Comparison of ENCODE assay signal across 1 cellular context in genomic region chr3:42605550-42606173, GRCh38.
TF ChIP-seq lines count a peak whose summit lies in the region.

No MANE protein-coding gene starts in this region.

TF ChIP-seq in K562, 482 proteins besides CTCF, POLR2A, EP300 and RAD21 (continued from another document and continues in another):
- TF ChIP-seq CREBBP (IDR thresholded peaks at IDR 0.05; ENCODE audit: low read depth, low read length) = no peak
- TF ChIP-seq HDAC6 (IDR thresholded peaks at IDR 0.05; ENCODE audit: low read depth, low read length) = no peak
- no peak for TF ChIP-seq E2F1 (CRISPR knock-in tag; IDR thresholded peaks at IDR 0.05)
- TF ChIP-seq MCM7 (IDR thresholded peaks at IDR 0.05) = peak in 1 of 2 experiments; percentile 86; a peak in 1 of 4 replicates
- peak; percentile 52; the same call in 1 of the 2 replicates for TF ChIP-seq CHAMP1 (IDR thresholded peaks at IDR 0.05)
- no peak for TF ChIP-seq ESRRB (CRISPR knock-in tag; IDR thresholded peaks at IDR 0.05; ENCODE audit: borderline replicate concordance)
- no peak for TF ChIP-seq ZNF318 (IDR thresholded peaks at IDR 0.05; ENCODE audit: borderline replicate concordance in 1 of 2, low read depth in 1 of 2)
- no peak for TF ChIP-seq ZNF134 (CRISPR knock-in tag; conservative IDR thresholded peaks at IDR 0.05)
- no peak for TF ChIP-seq JUNB (CRISPR knock-in tag; conservative IDR thresholded peaks at IDR 0.05)
- TF ChIP-seq CUX1 (CRISPR knock-in tag; IDR thresholded peaks at IDR 0.05) = no peak
- no peak for TF ChIP-seq SFPQ (IDR thresholded peaks at IDR 0.05; ENCODE audit: low read depth, low read length)
- TF ChIP-seq FOXK1 (CRISPR knock-in tag; IDR thresholded peaks at IDR 0.05; ENCODE audit: borderline replicate concordance) = no peak
- no peak for TF ChIP-seq PRMT5 (CRISPR knock-in tag; IDR thresholded peaks at IDR 0.05)
- TF ChIP-seq XRCC5 (IDR thresholded peaks at IDR 0.05; ENCODE audit: low read depth, low read length) = no peak
- TF ChIP-seq HMG20A (CRISPR knock-in tag; conservative IDR thresholded peaks at IDR 0.05) = no peak
- TF ChIP-seq SMARCB1 (IDR thresholded peaks at IDR 0.05; ENCODE audit: insufficient read length, low read depth) = peak; percentile 87
- no peak for TF ChIP-seq MXD1 (CRISPR knock-in tag; IDR thresholded peaks at IDR 0.05; ENCODE audit: borderline replicate concordance, poor library complexity, severe bottlenecking)
- no peak for TF ChIP-seq NR3C1 (CRISPR knock-in tag; IDR thresholded peaks at IDR 0.05)
- TF ChIP-seq PHF20 (IDR thresholded peaks at IDR 0.05; ENCODE audit: partially characterized antibody) = no peak
- peak; percentile 88 for TF ChIP-seq ATF3 (IDR thresholded peaks at IDR 0.05)
- TF ChIP-seq ATF3 (CRISPR knock-in tag; conservative IDR thresholded peaks at IDR 0.05) = peak; percentile 53; the same call in 1 of the 2 replicates
- no peak for TF ChIP-seq RAD51 (IDR thresholded peaks at IDR 0.05; ENCODE audit: borderline replicate concordance, low read depth)
- no peak for TF ChIP-seq TARDBP (IDR thresholded peaks at IDR 0.05)
- TF ChIP-seq TAF9B (IDR thresholded peaks at IDR 0.05; ENCODE audit: partially characterized antibody) = peak; percentile 32
- no peak for TF ChIP-seq REST (CRISPR knock-in tag; IDR thresholded peaks at IDR 0.05; ENCODE audit: low read depth)
- TF ChIP-seq JUND (IDR thresholded peaks at IDR 0.05; ENCODE audit: borderline replicate concordance, low read depth, low read length) = peak; percentile 96
- TF ChIP-seq JUND (tag; IDR thresholded peaks at IDR 0.05; ENCODE audit: borderline replicate concordance, low read depth, low read length) = peak; percentile 94; the same call in 2 of the 3 replicates
- TF ChIP-seq ILK (tag; IDR thresholded peaks at IDR 0.05; ENCODE audit: borderline replicate concordance, low read depth) = no peak
- no peak for TF ChIP-seq NR2C2 (CRISPR knock-in tag; IDR thresholded peaks at IDR 0.05)
- no peak; the same call in 1 of the 2 replicates for TF ChIP-seq NR2C2 (tag; IDR thresholded peaks at IDR 0.05)
- TF ChIP-seq ZNF23 (CRISPR knock-in tag; IDR thresholded peaks at IDR 0.05) = no peak
- no peak for TF ChIP-seq MTF1 (CRISPR knock-in tag; IDR thresholded peaks at IDR 0.05; ENCODE audit: borderline replicate concordance)
